ENCODE assay signal across 16 cellular contexts in the genomic region with DNA sequence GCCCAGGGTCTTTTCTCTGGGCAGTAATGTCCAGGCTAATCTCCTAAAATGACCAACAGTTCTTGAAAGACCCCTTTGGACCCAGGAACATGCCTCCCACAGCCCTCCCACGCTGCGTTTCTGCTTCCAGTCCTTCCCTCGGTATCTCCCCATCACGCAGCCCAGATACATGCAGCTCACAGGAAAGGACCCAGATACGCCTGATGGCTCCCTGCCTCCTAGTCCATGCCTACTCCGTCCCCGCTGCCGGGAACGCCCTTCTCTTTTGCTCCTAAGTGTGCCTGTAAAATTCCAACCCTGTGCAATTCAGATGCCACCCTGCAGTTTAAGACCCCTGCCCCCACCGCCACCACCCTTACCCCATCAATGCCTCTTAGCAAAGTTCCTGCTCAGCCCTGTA. TPM values are rescaled to one million over a fixed set of nuclear protein-coding genes. Genes with fewer than 3 reads are reported as not detected.
"Had no signal": no experiment of that assay in that cellular context is flagged by ENCODE, and none has a peak within 500 bp of the region (broad histone marks: within the 10 kb centered on the region; RNA-seq: fewer than 3 reads in every experiment).

No MANE protein-coding gene starts in this region.

- H3K4me3 ChIP-seq: cardiac muscle cell, heart left ventricle, mucosa of descending colon, sigmoid colon, thoracic aorta, uterus had no signal

- H3K27me3 ChIP-seq: cardiac muscle cell, uterus had no signal

- H3K27ac ChIP-seq: cardiac muscle cell, heart left ventricle, sigmoid colon, thoracic aorta, uterus had no signal

- H3K36me3 Mint-ChIP-seq: activated CD4-positive, alpha-beta memory T cell treated with anti-CD3 and anti-CD28 coated beads for 36 hours; naive thymus-derived CD8-positive, alpha-beta T cell had no signal

- H3K9me3 Mint-ChIP-seq: activated CD4-positive, alpha-beta memory T cell treated with anti-CD3 and anti-CD28 coated beads for 36 hours; activated T-cell treated with anti-CD3 and anti-CD28 coated beads, Interleukin-2, amount 50 U/mL, for 72 hours had no signal

- H3K4me3 Mint-ChIP-seq: activated CD4-positive, alpha-beta memory T cell treated with anti-CD3 and anti-CD28 coated beads for 36 hours; activated T-cell treated with anti-CD3 and anti-CD28 coated beads, Interleukin-2, amount 50 U/mL, for 72 hours; stimulated activated naive CD8-positive, alpha-beta T cell treated with anti-CD3 and anti-CD28 coated beads, Interleukin-15, Interleukin-2, amounts not matched to agents 100 ng/mL and 50 ng/mL, for 24 hours; T-helper 2 cell treated with Interferon-gamma antibody and Interleukin-4, amounts not matched to agents 5 μg/mL and 100 μg/mL, for 36 hours had no signal

- ATAC-seq: heart left ventricle; naive thymus-derived CD8-positive, alpha-beta T cell had no signal

- H3K9me3 ChIP-seq: mucosa of descending colon, sigmoid colon, thoracic aorta, uterus had no signal

- H3K36me3 ChIP-seq: cardiac muscle cell, heart left ventricle, sigmoid colon, thoracic aorta, uterus had no signal

- DNase-seq: activated gamma-delta T cell treated with Interleukin-2 at 50 U/mL for 16 hours; activated T-cell treated with anti-CD3 and anti-CD28 coated beads, Interleukin-2, amount 50 U/mL, for 72 hours; heart left ventricle; mucosa of descending colon; naive thymus-derived CD8-positive, alpha-beta T cell; occipital lobe; sigmoid colon; stimulated activated CD4-positive, alpha-beta T cell treated with anti-CD3 and anti-CD28 coated beads, Interleukin-2, amount 100 ng/mL, for 48 hours; uterus had no signal

- H3K27ac Mint-ChIP-seq: activated CD4-positive, alpha-beta memory T cell treated with anti-CD3 and anti-CD28 coated beads for 36 hours; activated T-cell treated with anti-CD3 and anti-CD28 coated beads, Interleukin-2, amount 50 U/mL, for 72 hours; naive thymus-derived CD8-positive, alpha-beta T cell; stimulated activated naive CD8-positive, alpha-beta T cell treated with anti-CD3 and anti-CD28 coated beads, Interleukin-15, Interleukin-2, amounts not matched to agents 100 ng/mL and 50 ng/mL, for 24 hours; T-helper 2 cell treated with Interferon-gamma antibody and Interleukin-4, amounts not matched to agents 5 μg/mL and 100 μg/mL, for 36 hours had no signal

- H3K4me1 Mint-ChIP-seq: naive thymus-derived CD8-positive, alpha-beta T cell had no signal

- H3K4me1 ChIP-seq: heart left ventricle, sigmoid colon, uterus had no signal

RNA-seq across cellular contexts. Expression of gene MUC16, which starts 0.8 kb away (rescaled TPM):
- total RNA-seq: activated CD4-positive, alpha-beta memory T cell treated with anti-CD3 and anti-CD28 coated beads for 36 hours; astrocyte; cardiac muscle cell; frontal cortex; naive thymus-derived CD8-positive, alpha-beta T cell; occipital lobe had no signal
- polyA plus RNA-seq: cardiac muscle cell; heart left ventricle; naive thymus-derived CD8-positive, alpha-beta T cell had no signal
